Comparison of ENCODE assay signal across 14 cellular contexts in the genomic region with DNA sequence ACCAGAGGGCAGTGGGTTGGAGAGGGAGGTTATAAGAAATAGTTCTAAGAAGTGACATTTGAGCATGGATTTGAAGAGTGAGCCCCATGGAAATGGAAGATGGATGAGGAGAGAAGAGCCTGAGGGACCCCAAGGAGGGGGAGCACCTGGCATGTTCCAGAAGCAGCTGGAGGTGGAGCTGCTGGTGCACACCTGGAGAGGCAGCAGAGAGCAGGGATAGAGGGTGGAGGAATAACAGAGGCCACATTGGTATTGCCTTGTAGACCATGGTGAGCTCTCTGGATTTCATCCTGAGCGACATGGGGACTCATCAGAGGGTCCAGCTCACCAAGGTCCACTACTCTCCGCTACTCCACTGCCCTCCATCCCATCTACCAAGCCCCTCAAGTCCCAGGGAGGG. TPM values are rescaled to one million over a fixed set of nuclear protein-coding genes. Genes with fewer than 3 reads are reported as not detected.
DNase-seq lines count a peak whose midpoint lies in the region; ATAC-seq and TF ChIP-seq lines count a peak whose summit lies in the region.
"Had no signal": no experiment of that assay in that cellular context is flagged by ENCODE, and none has a peak within 500 bp of the region (broad histone marks: within the 10 kb centered on the region; RNA-seq: fewer than 3 reads in every experiment).

No MANE protein-coding gene starts in this region.

- peak; percentile 58 for TF ChIP-seq CTCF in GM12873 (IDR thresholded peaks at IDR 0.05; ENCODE audit: insufficient read depth, low read depth, low read length, missing control alignments)
- peak; percentile 28; the same call in 1 of the 2 replicates for TF ChIP-seq CTCF in OCI-LY3 (IDR thresholded peaks at IDR 0.05; ENCODE audit: low read depth, low read length)
- peak; percentile 10 for TF ChIP-seq CTCF in fibroblast of pulmonary artery (IDR thresholded peaks at IDR 0.05; ENCODE audit: low read length, missing control alignments)
- no peak for TF ChIP-seq CTCF in foreskin fibroblast (IDR thresholded peaks at IDR 0.05; ENCODE audit: low read depth, low read length)

- no peaks in the 10 kb centered on the region for H3K79me2 ChIP-seq in OCI-LY3 (ENCODE audit: low read length)
- H3K79me2 ChIP-seq: hepatocyte had no signal

- H3K27ac ChIP-seq in BLaER1, result peak overlapping the region; percentile 64
- no peak overlapping the region for H3K27ac ChIP-seq in OCI-LY3 (ENCODE audit: low read length)
- H3K27ac ChIP-seq: hepatocyte, skin epidermis had no signal

- intact Hi-C loops in Right ventricle myocardium inferior (cut with DNase I), result loop anchor here (2.0 kb wide), 1 partner anchor 188 kb away; no protein-coding TSS in a partner anchor

- H3K9ac ChIP-seq in BLaER1 (no peak overlapping the region), OCI-LY3 (ENCODE audit: low read length) (no peak overlapping the region)

- no peak overlapping the region for H2AFZ ChIP-seq in OCI-LY3 (ENCODE audit: low read depth, low read length)
- H2AFZ ChIP-seq: hepatocyte had no signal

- H3K9me3 ChIP-seq in BLaER1, result no peaks in the 10 kb centered on the region
- H3K9me3 ChIP-seq in OCI-LY3 (ENCODE audit: insufficient read depth, low read length), result no peaks in the 10 kb centered on the region

- peaks cover 67% of the 10 kb centered on the region for H3K4me1 ChIP-seq in BLaER1
- peaks cover 11% of the 10 kb centered on the region for H3K4me1 ChIP-seq in OCI-LY3 (ENCODE audit: low read length)

- ATAC-seq in GM21528 (IDR thresholded peaks at IDR 0.05; ENCODE audit: low FRiP score, unreplicated experiment) (no peak), GM21360 (IDR thresholded peaks at IDR 0.05; ENCODE audit: unreplicated experiment) (no peak), Right ventricle myocardium inferior (no peak)
- ATAC-seq: activated T-helper 17 cell treated with anti-CD3 and anti-CD28 coated beads, Interleukin-2, amount 50 U/mL, for 72 hours had no signal

- DNase-seq in fibroblast of pulmonary artery (ENCODE audit: low read depth) (no peak), Right ventricle myocardium inferior (ENCODE audit: missing footprints) (no peak), foreskin fibroblast (no peak)
- DNase-seq: activated CD4-positive, alpha-beta memory T cell treated with anti-CD3 and anti-CD28 coated beads for 36 hours; KG1; T1000 had no signal

- H3K36me3 ChIP-seq in BLaER1 (no peaks in the 10 kb centered on the region), OCI-LY3 (replicated peaks; ENCODE audit: low read depth, low read length) (no peaks in the 10 kb centered on the region)

- H3K4me2 ChIP-seq in BLaER1 (peak overlapping the region; percentile 92), OCI-LY3 (ENCODE audit: low read length) (no peak overlapping the region)
- H3K4me2 ChIP-seq: hepatocyte had no signal

- H4K20me1 ChIP-seq in BLaER1 (no peaks in the 10 kb centered on the region), OCI-LY3 (ENCODE audit: insufficient read depth, low read length) (no peaks in the 10 kb centered on the region)

- H3K27me3 ChIP-seq in BLaER1 (no peaks in the 10 kb centered on the region), OCI-LY3 (ENCODE audit: low read depth, low read length) (peaks cover 25% of the 10 kb centered on the region)
- H3K27me3 ChIP-seq: hepatocyte had no signal

- H3K4me3 ChIP-seq in BLaER1, result no peak overlapping the region
- H3K4me3 ChIP-seq in OCI-LY3 (ENCODE audit: low read length), result no peak overlapping the region
- no peak overlapping the region for H3K4me3 ChIP-seq in fibroblast of pulmonary artery (replicated peaks; ENCODE audit: low read depth, low read length)
- no peak overlapping the region for H3K4me3 ChIP-seq in foreskin fibroblast (ENCODE audit: low read depth in 1 of 2, low read length in 2 of 2)
- H3K4me3 ChIP-seq: hepatocyte, skin epidermis had no signal

RNA-seq across cellular contexts. Expression of a gene that starts 22.3 kb away (rescaled TPM):
- 3.5 TPM for total RNA-seq in Right ventricle myocardium inferior
